23 cellular contexts compared by ENCODE assay signal in genomic region chr1:150498342-150498741, GRCh38.
"Had no signal": no experiment of that assay in that cellular context is flagged by ENCODE, and none has a peak within 500 bp of the region (broad histone marks: within the 10 kb centered on the region; RNA-seq: fewer than 3 reads in every experiment).

No MANE protein-coding gene starts in this region.

- H3K9me3 Mint-ChIP-seq: central memory CD8-positive, alpha-beta T cell; neural crest cell; T-cell had no signal

- H3K27ac Mint-ChIP-seq: T-cell had no signal

- H3K27me3 Mint-ChIP-seq: central memory CD8-positive, alpha-beta T cell; naive thymus-derived CD4-positive, alpha-beta T cell; T-cell had no signal

- H3K4me1 Mint-ChIP-seq: central memory CD8-positive, alpha-beta T cell; neural crest cell; T-cell had no signal

- DNase-seq: activated CD4-positive, alpha-beta T cell treated with anti-CD3 and anti-CD28 coated beads for 48 hours; activated CD4-positive, alpha-beta T cell treated with anti-CD3 and anti-CD28 coated beads, Interleukin-2, amount 50 U/mL, for 48 hours; activated CD8-positive, alpha-beta memory T cell treated with anti-CD3 and anti-CD28 coated beads for 24 hours; activated gamma-delta T cell; activated naive CD4-positive, alpha-beta T cell treated with anti-CD3 and anti-CD28 coated beads, Interleukin-2, amount 50 U/mL, for 16 hours; dermis blood vessel endothelial cell; effector CD4-positive, alpha-beta T cell; glutamatergic neuron; left ventricle myocardium inferior; mammary epithelial cell; midbrain; naive thymus-derived CD4-positive, alpha-beta T cell; nucleus accumbens; psoas muscle; stimulated activated CD4-positive, alpha-beta T cell treated with anti-CD3 and anti-CD28 coated beads, Interleukin-15, amount 100 ng/mL, for 24 hours; stimulated activated CD4-positive, alpha-beta T cell treated with anti-CD3 and anti-CD28 coated beads, Interleukin-2, amount 100 ng/mL, for 24 hours; stimulated activated naive CD4-positive, alpha-beta T cell treated with Interleukin-2 at 50 U/mL for 16 hours; T-cell; T-helper 9 cell had no signal

- H3K4me3 Mint-ChIP-seq: central memory CD8-positive, alpha-beta T cell; naive thymus-derived CD4-positive, alpha-beta T cell; neural crest cell; T-cell had no signal

- ATAC-seq: activated CD4-positive, CD25-positive, alpha-beta regulatory T cell treated with anti-CD3 and anti-CD28 coated beads, Interleukin-2, amount 50 U/mL, for 24 hours; naive thymus-derived CD4-positive, alpha-beta T cell; pancreas; psoas muscle; T-cell had no signal
